1 cellular context compared by ENCODE assay signal in genomic region chr11:117327567-117328413, GRCh38.
A peak's percentile ranks its signal among the peaks of the same experiment; 100 is the strongest.
TF ChIP-seq lines count a peak whose summit lies in the region.

Gene CEP164, plus strand, starts transcription at chr11:117327854. Its CDS starts 10,733 bp downstream, at chr11:117338587.

TF ChIP-seq in K562, 482 proteins besides CTCF, POLR2A, EP300 and RAD21 (continued from another document):
- TF ChIP-seq FOXJ3 (CRISPR knock-in tag; IDR thresholded peaks at IDR 0.05) (peak; percentile 66), MYNN (IDR thresholded peaks at IDR 0.05) (no peak), MYNN (CRISPR knock-in tag; IDR thresholded peaks at IDR 0.05) (no peak), TARDBP (IDR thresholded peaks at IDR 0.05) (0 out of 2 replicates have a peak, but pooled peaks have one; percentile 41), MCM3 (IDR thresholded peaks at IDR 0.05) (no peak), TRIM28 (IDR thresholded peaks at IDR 0.05) (no peak), TCF7 (IDR thresholded peaks at IDR 0.05; ENCODE audit: borderline replicate concordance) (no peak), CXXC5 (CRISPR knock-in tag; IDR thresholded peaks at IDR 0.05) (peak; percentile 87), PML (IDR thresholded peaks at IDR 0.05; ENCODE audit: low read length) (no peak), ETV6 (IDR thresholded peaks at IDR 0.05; ENCODE audit: borderline replicate concordance in 1 of 2, low read depth in 2 of 2, low read length in 1 of 2) (no peak), ETV6 (CRISPR knock-in tag; IDR thresholded peaks at IDR 0.05; ENCODE audit: borderline replicate concordance) (0 out of 2 replicates have a peak, but pooled peaks have one; percentile 58), HSF4 (CRISPR knock-in tag; IDR thresholded peaks at IDR 0.05; ENCODE audit: borderline replicate concordance) (no peak), RCOR1 (IDR thresholded peaks at IDR 0.05; ENCODE audit: borderline replicate concordance in 1 of 2, low read depth in 2 of 2, low read length in 2 of 2) (peak in 1 of 2 experiments; percentile 72; a peak in 2 of 4 replicates), BRD4 (IDR thresholded peaks at IDR 0.05) (no peak; the same call in 1 of the 2 replicates), IFI16 (CRISPR knock-in tag; IDR thresholded peaks at IDR 0.05) (no peak), HNRNPLL (IDR thresholded peaks at IDR 0.05; ENCODE audit: low read depth, low read length, poor library complexity, severe bottlenecking) (peak; percentile 73), GATA2 (CRISPR knock-in tag; IDR thresholded peaks at IDR 0.05) (peak; percentile 64; the same call in 1 of the 2 replicates), RUNX1 (IDR thresholded peaks at IDR 0.05; ENCODE audit: low read depth) (no peak), FOXJ2 (tag; IDR thresholded peaks at IDR 0.05) (peak; percentile 68; the same call in 1 of the 2 replicates), MCM5 (IDR thresholded peaks at IDR 0.05; ENCODE audit: low read depth) (no peak), DACH1 (IDR thresholded peaks at IDR 0.05; ENCODE audit: partially characterized antibody) (no peak), TOE1 (IDR thresholded peaks at IDR 0.05; ENCODE audit: borderline replicate concordance) (no peak), TOE1 (CRISPR knock-in tag; IDR thresholded peaks at IDR 0.05; ENCODE audit: borderline replicate concordance, low read depth) (no peak), ELF4 (CRISPR knock-in tag; IDR thresholded peaks at IDR 0.05) (no peak; the same call in 1 of the 2 replicates), HDAC1 (IDR thresholded peaks at IDR 0.05) (peak in 1 of 2 experiments; percentile 94; a peak in 2 of 4 replicates), SIX5 (IDR thresholded peaks at IDR 0.05; ENCODE audit: borderline replicate concordance in 1 of 2, insufficient read depth in 1 of 2, low read depth in 1 of 2, low read length in 2 of 2) (no peak), SP1 (CRISPR knock-in tag; IDR thresholded peaks at IDR 0.05) (peak; percentile 62; the same call in 1 of the 2 replicates), ATF4 (CRISPR knock-in tag; IDR thresholded peaks at IDR 0.05) (peak; percentile 95), SFPQ (IDR thresholded peaks at IDR 0.05; ENCODE audit: low read depth, low read length) (no peak), ZBTB33 (CRISPR knock-in tag; IDR thresholded peaks at IDR 0.05) (peak; percentile 27; the same call in 1 of the 2 replicates), PHF8 (IDR thresholded peaks at IDR 0.05; ENCODE audit: borderline replicate concordance, low read length) (peak; percentile 59), ZNF316 (IDR thresholded peaks at IDR 0.05) (no peak), DIDO1 (tag; IDR thresholded peaks at IDR 0.05; ENCODE audit: low read depth) (no peak), RHOXF2B (CRISPR knock-in tag; conservative IDR thresholded peaks at IDR 0.05) (no peak), HDAC3 (IDR thresholded peaks at IDR 0.05; ENCODE audit: borderline replicate concordance, partially characterized antibody) (no peak), NCOR1 (IDR thresholded peaks at IDR 0.05) (no peak), PBX2 (CRISPR knock-in tag; IDR thresholded peaks at IDR 0.05; ENCODE audit: low read depth) (no peak), PBX2 (tag; conservative IDR thresholded peaks at IDR 0.05; ENCODE audit: low read depth) (peak; percentile 81)
